20 cellular contexts compared by ENCODE assay signal in genomic region chr6:71080151-71080550, GRCh38.
"Had no signal": no experiment of that assay in that cellular context is flagged by ENCODE, and none has a peak within 500 bp of the region (broad histone marks: within the 10 kb centered on the region; RNA-seq: fewer than 3 reads in every experiment).

No MANE protein-coding gene starts in this region.

- ATAC-seq: activated T-helper 17 cell treated with anti-CD3 and anti-CD28 coated beads, Interleukin-2, amount 50 U/mL, for 72 hours had no signal

- H3K27me3 ChIP-seq: transverse colon, vagina had no signal

- DNase-seq: activated B cell treated with CpG ODN at 0.5 μM for 24 hours; activated CD4-positive, alpha-beta memory T cell treated with anti-CD3 and anti-CD28 coated beads, Interleukin-2, amount 10 ng/mL, durations not matched to agents 7 days and 5 days; activated CD4-positive, alpha-beta T cell treated with anti-CD3 and anti-CD28 coated beads for 48 hours; activated naive CD4-positive, alpha-beta T cell; activated naive CD8-positive, alpha-beta T cell treated with anti-CD3 and anti-CD28 coated beads for 36 hours; activated T-cell treated with anti-CD3 and anti-CD28 coated beads, Interleukin-2, amount 50 U/mL, for 1 hour; amniotic stem cell; central memory CD4-positive, alpha-beta T cell; immature natural killer cell; left cardiac atrium; nephron progenitor cell; stimulated activated CD4-positive, alpha-beta T cell treated with anti-CD3 and anti-CD28 coated beads, Interleukin-2, amount 100 ng/mL, for 48 hours; T-helper 1 cell; T-helper 9 cell; transverse colon had no signal

- H3K4me3 ChIP-seq: coronary artery, lung, skin epidermis, transverse colon, vagina had no signal

- H3K27ac ChIP-seq: transverse colon, vagina had no signal

- H3K36me3 ChIP-seq: transverse colon, vagina had no signal
